9 cellular contexts compared by ENCODE assay signal in the genomic region with DNA sequence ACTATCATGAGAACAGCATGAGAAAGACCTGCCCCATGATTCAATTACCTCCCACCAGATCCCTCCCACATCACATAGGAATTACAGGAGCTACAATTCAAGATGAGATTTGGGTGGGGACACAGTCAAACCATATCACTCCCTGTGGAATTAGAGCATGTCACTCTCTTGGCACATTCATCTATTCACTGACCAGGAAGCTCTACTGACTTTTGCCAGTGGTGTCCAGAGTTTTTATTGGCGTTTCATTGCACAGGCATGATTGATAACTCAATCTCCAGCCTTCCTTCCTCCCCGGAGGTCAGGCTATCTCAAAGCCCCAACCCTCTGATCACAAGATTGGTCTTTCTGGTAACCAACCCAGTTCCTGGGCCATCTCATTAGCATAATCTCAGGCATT.
"Had no signal": no experiment of that assay in that cellular context is flagged by ENCODE, and none has a peak within 500 bp of the region (broad histone marks: within the 10 kb centered on the region; RNA-seq: fewer than 3 reads in every experiment).

No MANE protein-coding gene starts in this region.

- H3K9ac ChIP-seq: GM23248 had no signal

- H3K36me3 ChIP-seq: HAP-1 had no signal

- H3K4me3 Mint-ChIP-seq: GM23338, H9, HFFc6 had no signal

- H3K9me3 ChIP-seq: HAP-1 had no signal

- H3K27ac ChIP-seq: GM23248 had no signal

- ATAC-seq: GM23338, HCT116 had no signal

- H3K27ac Mint-ChIP-seq: GM23338, H9, HFFc6 had no signal

- DNase-seq: GM23248, GOT3, H7, H9, HCEC 1CT, HFFc6 had no signal

- H3K4me3 ChIP-seq: GM23248, GM23338, HAP-1 had no signal

- H3K4me1 ChIP-seq: HAP-1 had no signal
